8 cellular contexts compared by ENCODE assay signal in the genomic region with DNA sequence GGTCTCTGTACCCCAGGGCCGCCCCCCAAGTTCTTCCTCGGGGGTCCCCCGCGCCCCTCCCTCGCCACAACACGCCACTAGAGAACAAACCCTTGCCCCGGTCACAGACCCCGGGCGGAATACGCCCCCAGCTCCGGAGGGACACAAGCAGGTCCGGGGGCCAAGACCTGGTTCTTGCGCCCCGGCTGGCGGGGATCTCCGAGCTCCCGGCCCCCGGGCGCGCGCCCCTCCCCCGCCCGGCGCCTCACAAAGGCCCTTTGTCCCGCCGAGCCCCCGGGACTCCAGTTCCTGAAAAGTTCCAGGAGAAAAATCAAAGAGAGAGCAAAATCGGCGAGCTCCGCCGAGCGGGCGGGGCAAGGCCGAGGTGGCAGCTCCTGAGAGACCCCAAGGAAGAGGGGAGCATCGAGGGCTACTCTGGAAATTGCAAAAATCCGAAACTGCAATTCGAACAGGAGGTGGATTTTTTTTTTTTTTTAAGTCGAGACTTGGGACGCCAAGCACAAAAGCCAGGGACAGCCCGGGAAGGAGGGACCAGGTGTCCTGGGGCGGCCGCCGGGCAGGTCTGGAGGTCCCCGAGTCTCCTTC. TPM values are rescaled to one million over a fixed set of nuclear protein-coding genes. Genes with fewer than 3 reads are reported as not detected.
DNase-seq lines count a peak whose midpoint lies in the region; ATAC-seq and TF ChIP-seq lines count a peak whose summit lies in the region.

No MANE protein-coding gene starts in this region.

- H3K36me3 ChIP-seq in HEK293 (ENCODE audit: control insufficient read depth in 2 of 2, insufficient read depth in 1 of 2, low read length in 2 of 2) = peaks cover 4 to 10% of the 10 kb centered on the region in 2 experiments
- no peaks in the 10 kb centered on the region for H3K36me3 ChIP-seq in adipocyte (ENCODE audit: control insufficient read depth, insufficient read depth, low read length, severe bottlenecking)

- POLR2A ChIA-PET in HEK293 (lab: Yijun Ruan, JAX) = interaction anchor here (0.6 to 0.7 kb wide), 3 partner anchors 43 to 69 kb away, joined by 3 to 6 read pairs (median 3); no protein-coding TSS in a partner anchor

- H3K4me1 ChIP-seq in HEK293 (ENCODE audit: control insufficient read depth, insufficient read depth, low read length) (peaks cover 16% of the 10 kb centered on the region), adipocyte (ENCODE audit: control insufficient read depth, insufficient read depth, low read length) (peaks cover 19% of the 10 kb centered on the region)

- H3K27me3 ChIP-seq in adipocyte (replicated peaks; ENCODE audit: control insufficient read depth, insufficient read depth, low read length) = no peaks in the 10 kb centered on the region

- DNase-seq in adipocyte (ENCODE audit: low read depth) (peak; percentile 40), ureter (ENCODE audit: low spot score) (no peak), NOMO-1 treated with dmso at 0.1 percent for 144 hours (lab: John Stamatoyannopoulos, UW; ENCODE audit: unreplicated experiment) (no peak)

- H3K9me3 ChIP-seq in HEK293 (ENCODE audit: control insufficient read depth, insufficient read depth, low read depth, low read length) (no peaks in the 10 kb centered on the region), adipocyte (ENCODE audit: control insufficient read depth, low read length) (no peaks in the 10 kb centered on the region), iPS-18c (ENCODE audit: control insufficient read depth, insufficient read depth, low read length) (no peaks in the 10 kb centered on the region)

- peak overlapping the region; percentile 69 for H3K4me3 ChIP-seq in HEK293 (ENCODE audit: low read depth, low read length)
- H3K4me3 ChIP-seq in adipocyte (ENCODE audit: low read length) = peak overlapping the region; percentile 97
- peak overlapping the region; percentile 53 for H3K4me3 ChIP-seq in iPS-18c (ENCODE audit: insufficient read depth, low read depth, low read length)
- H3K4me3 ChIP-seq in skin epidermis = peak overlapping the region; percentile 50 to 96 (median 75)

- TF ChIP-seq CTCF in HEK293 (tag by site-specific recombination; IDR thresholded peaks at IDR 0.05) = no peak

- ATAC-seq in GM21529 (IDR thresholded peaks at IDR 0.05; ENCODE audit: unreplicated experiment) (no peak), GM19023 (IDR thresholded peaks at IDR 0.05; ENCODE audit: unreplicated experiment) (no peak)

- CTCF ChIA-PET in HEK293 (lab: Yijun Ruan, JAX) = interaction anchor here (0.6 kb wide), 2 partner anchors 24 to 180 kb away, joined by 3 read pairs; no protein-coding TSS in a partner anchor

- peak overlapping the region; percentile 100 for H3K9ac ChIP-seq in adipocyte (ENCODE audit: low read length)

- H3K27ac ChIP-seq in HEK293 (ENCODE audit: extremely low read depth, low read depth, low read length) (peak overlapping the region; percentile 100), skin epidermis (peak overlapping the region; percentile 32 to 100 (median 99))

TF ChIP-seq in HEK293, 187 proteins besides CTCF, POLR2A, EP300 and RAD21:
- TF ChIP-seq ZBTB26 (tag by site-specific recombination; optimal IDR thresholded peaks at IDR 0.05) = peak; percentile 27
- TF ChIP-seq, protein P1, sequence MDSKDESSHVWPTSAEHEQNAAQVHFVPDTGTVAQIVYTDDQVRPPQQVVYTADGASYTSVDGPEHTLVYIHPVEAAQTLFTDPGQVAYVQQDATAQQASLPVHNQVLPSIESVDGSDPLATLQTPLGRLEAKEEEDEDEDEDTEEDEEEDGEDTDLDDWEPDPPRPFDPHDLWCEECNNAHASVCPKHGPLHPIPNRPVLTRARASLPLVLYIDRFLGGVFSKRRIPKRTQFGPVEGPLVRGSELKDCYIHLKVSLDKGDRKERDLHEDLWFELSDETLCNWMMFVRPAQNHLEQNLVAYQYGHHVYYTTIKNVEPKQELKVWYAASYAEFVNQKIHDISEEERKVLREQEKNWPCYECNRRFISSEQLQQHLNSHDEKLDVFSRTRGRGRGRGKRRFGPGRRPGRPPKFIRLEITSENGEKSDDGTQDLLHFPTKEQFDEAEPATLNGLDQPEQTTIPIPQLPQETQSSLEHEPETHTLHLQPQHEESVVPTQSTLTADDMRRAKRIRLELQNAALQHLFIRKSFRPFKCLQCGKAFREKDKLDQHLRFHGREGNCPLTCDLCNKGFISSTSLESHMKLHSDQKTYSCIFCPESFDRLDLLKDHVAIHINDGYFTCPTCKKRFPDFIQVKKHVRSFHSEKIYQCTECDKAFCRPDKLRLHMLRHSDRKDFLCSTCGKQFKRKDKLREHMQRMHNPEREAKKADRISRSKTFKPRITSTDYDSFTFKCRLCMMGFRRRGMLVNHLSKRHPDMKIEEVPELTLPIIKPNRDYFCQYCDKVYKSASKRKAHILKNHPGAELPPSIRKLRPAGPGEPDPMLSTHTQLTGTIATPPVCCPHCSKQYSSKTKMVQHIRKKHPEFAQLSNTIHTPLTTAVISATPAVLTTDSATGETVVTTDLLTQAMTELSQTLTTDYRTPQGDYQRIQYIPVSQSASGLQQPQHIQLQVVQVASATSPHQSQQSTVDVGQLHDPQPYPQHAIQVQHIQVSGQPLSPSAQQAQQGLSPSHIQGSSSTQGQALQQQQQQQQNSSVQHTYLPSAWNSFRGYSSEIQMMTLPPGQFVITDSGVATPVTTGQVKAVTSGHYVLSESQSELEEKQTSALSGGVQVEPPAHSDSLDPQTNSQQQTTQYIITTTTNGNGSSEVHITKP (tag by site-specific recombination; IDR thresholded peaks at IDR 0.05) = peak; percentile 85
- no peak for TF ChIP-seq REPIN1 (tag by site-specific recombination; IDR thresholded peaks at IDR 0.05; ENCODE audit: low read depth)
- TF ChIP-seq MYNN (tag by site-specific recombination; IDR thresholded peaks at IDR 0.05; ENCODE audit: borderline replicate concordance) = no peak
- TF ChIP-seq GLIS2 (tag by site-specific recombination; IDR thresholded peaks at IDR 0.05) = peak; percentile 53; the same call in 1 of the 2 replicates
- no peak for TF ChIP-seq ZNF596 (tag by site-specific recombination; IDR thresholded peaks at IDR 0.05)
TF ChIP-seq in HEK293: peak in this region for 3.

RNA-seq across cellular contexts. Expression of gene TNRC18, which starts 4.0 kb away (rescaled TPM):
- total RNA-seq in ureter = 118 TPM
